1 cellular context compared by ENCODE assay signal in the genomic region with DNA sequence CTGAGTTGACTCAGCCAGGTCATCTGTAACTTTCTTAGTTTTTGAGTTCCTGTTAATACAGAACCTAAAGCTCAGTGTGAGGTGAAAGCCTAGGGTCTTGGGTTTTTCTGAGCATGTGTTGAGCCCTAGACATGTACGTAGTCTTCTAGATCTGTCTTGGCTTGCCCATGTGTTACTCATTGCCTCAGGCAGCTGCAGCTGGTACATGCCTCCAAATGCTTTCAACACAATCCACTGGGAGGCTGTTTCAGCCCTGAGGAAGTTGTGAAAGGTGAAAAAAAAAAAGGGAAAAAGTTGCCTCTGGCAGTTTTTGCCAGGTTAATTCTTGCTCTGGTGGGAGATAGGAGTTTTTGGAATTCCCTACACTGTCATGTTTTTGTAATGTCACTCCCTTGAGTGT.
TF ChIP-seq lines count a peak whose summit lies in the region.

No MANE protein-coding gene starts in this region.

TF ChIP-seq in SK-N-SH, 30 proteins besides CTCF, POLR2A, EP300 and RAD21:
- TF ChIP-seq, protein P1, sequence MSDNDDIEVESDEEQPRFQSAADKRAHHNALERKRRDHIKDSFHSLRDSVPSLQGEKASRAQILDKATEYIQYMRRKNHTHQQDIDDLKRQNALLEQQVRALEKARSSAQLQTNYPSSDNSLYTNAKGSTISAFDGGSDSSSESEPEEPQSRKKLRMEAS (IDR thresholded peaks at IDR 0.05; ENCODE audit: low read depth) = peak; percentile 52; the same call in 1 of the 2 replicates
- TF ChIP-seq MXI1 (IDR thresholded peaks at IDR 0.05; ENCODE audit: low read depth, low read length) (0 out of 2 replicates have a peak, but pooled peaks have one; percentile 40), MEF2A (IDR thresholded peaks at IDR 0.05; ENCODE audit: borderline replicate concordance, low read depth) (no peak), TCF12 (IDR thresholded peaks at IDR 0.05) (peak; percentile 50), FOXJ3 (CRISPR knock-in tag; IDR thresholded peaks at IDR 0.05) (no peak), EZH2phosphoT487 (IDR thresholded peaks at IDR 0.05; ENCODE audit: borderline replicate concordance, low read depth) (no peak), YY1 (IDR thresholded peaks at IDR 0.05; ENCODE audit: low read depth) (no peak)
- TF ChIP-seq, protein P2, sequence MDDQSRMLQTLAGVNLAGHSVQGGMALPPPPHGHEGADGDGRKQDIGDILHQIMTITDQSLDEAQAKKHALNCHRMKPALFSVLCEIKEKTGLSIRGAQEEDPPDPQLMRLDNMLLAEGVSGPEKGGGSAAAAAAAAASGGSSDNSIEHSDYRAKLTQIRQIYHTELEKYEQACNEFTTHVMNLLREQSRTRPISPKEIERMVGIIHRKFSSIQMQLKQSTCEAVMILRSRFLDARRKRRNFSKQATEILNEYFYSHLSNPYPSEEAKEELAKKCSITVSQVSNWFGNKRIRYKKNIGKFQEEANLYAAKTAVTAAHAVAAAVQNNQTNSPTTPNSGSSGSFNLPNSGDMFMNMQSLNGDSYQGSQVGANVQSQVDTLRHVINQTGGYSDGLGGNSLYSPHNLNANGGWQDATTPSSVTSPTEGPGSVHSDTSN (IDR thresholded peaks at IDR 0.05) = no peak
